Comparison of ENCODE assay signal across 8 cellular contexts in the genomic region with DNA sequence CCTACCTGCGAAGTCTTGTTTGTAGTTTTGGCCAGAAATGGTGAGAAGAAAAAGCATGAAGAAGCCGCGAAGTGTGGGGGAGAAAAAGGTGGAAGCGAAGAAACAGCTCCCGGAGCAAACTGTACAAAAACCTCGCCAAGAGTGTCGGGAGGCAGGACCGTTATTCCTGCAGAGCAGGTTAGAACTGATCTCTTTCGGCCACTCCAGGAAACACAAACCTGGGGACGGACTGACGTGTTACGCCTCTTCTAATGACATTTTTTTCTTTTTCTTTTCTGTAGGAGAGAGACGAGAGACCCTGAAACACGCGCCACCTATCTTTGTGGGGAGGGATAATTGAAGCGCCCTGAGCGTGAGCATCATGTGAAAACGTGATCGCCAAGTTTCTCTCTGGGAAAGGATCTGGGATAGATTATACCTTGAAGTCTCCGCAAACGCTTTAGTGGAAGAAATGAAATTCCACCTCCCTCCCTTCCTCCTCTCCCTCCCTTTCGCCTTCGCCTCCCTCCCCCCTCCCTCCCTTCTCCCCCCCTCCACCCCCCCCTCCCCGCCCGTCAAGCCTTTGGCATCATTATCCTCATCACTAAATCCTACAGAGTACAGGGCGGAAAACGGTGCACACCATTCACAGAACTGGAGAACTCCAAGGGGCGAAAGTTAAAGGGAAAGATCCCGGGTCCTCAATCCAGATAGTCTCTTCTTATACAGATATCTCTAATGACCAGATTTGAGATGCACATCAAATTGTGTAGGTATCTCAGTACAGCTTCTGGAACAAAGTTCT. TPM values are rescaled to one million over a fixed set of nuclear protein-coding genes. Genes with fewer than 3 reads are reported as not detected.
A peak's percentile ranks its signal among the peaks of the same experiment; 100 is the strongest.
DNase-seq lines count a peak whose midpoint lies in the region; ATAC-seq, FAIRE-seq and TF ChIP-seq lines count a peak whose summit lies in the region.

A gene (minus strand): TSS at position 186 of the 784 bp plus-strand sequence. CDS start 2,769 bp downstream, outside the sequence.

- peak within 1 kb of the TSS; percentile 98 for H3K27ac ChIP-seq in A673 (ENCODE audit: low read depth, low read length, poor library complexity, severe bottlenecking)
- H3K27ac ChIP-seq in OCI-LY1 (ENCODE audit: low read depth, low read length, poor library complexity, severe bottlenecking), result peak within 1 kb of the TSS; percentile 81
- peak within 1 kb of the TSS; percentile 95 for H3K27ac ChIP-seq in K562 (ENCODE audit: extremely low read depth, low read depth, low read length)
- H3K27ac ChIP-seq in sigmoid colon, result peak within 1 kb of the TSS; percentile 81 to 86 (median 86)

- POLR2A ChIA-PET in A673 (lab: Charles Lee; ENCODE audit: low non-redundant PET), result interaction anchor here (0.6 kb wide), 1 partner anchor 852 kb away, joined by 3 read pairs; no protein-coding TSS in a partner anchor
- POLR2A ChIA-PET in K562 (lab: Yijun Ruan, JAX), result interaction anchor here (0.6 to 1.7 kb wide), 20 partner anchors 9 to 1109 kb away, joined by 3 to 6 read pairs (median 3); no protein-coding TSS in a partner anchor

- H3K36me3 ChIP-seq in A673 (ENCODE audit: insufficient read depth, low read length, poor library complexity, severe bottlenecking), result no peaks in the 10 kb centered on the region
- 0 out of 2 replicates have a peak, but pooled peaks cover 1% of the 10 kb centered on the region for H3K36me3 ChIP-seq in OCI-LY1 (ENCODE audit: insufficient read depth, low read length)
- peaks cover 11% of the 10 kb centered on the region; the same call in 1 of the 3 replicates for H3K36me3 ChIP-seq in K562 (ENCODE audit: control insufficient read depth, insufficient read depth, low read length)
- no peaks in the 10 kb centered on the region for H3K36me3 ChIP-seq in sigmoid colon

- TF ChIP-seq POLR2A in K562 (conservative IDR thresholded peaks at IDR 0.05) (peak; percentile 98), sigmoid colon (IDR thresholded peaks at IDR 0.05) (peak in 1 of 2 donors; percentile 6)

- peaks cover 25% of the 10 kb centered on the region for H3K4me1 ChIP-seq in A673 (ENCODE audit: insufficient read depth, low read length, poor library complexity, severe bottlenecking)
- H3K4me1 ChIP-seq in OCI-LY1 (ENCODE audit: insufficient read depth, low read length, severe bottlenecking), result peaks cover 50% of the 10 kb centered on the region
- H3K4me1 ChIP-seq in K562 (replicated peaks in 1 of 2; ENCODE audit: control insufficient read depth in 2 of 2, insufficient read depth in 2 of 2, low read length in 2 of 2), result peaks cover 13 to 19% of the 10 kb centered on the region in 2 experiments
- peaks cover 0 to 43% (median 32%) of the 10 kb centered on the region in 4 donors for H3K4me1 ChIP-seq in sigmoid colon

- TF ChIP-seq CTCF in A673 (conservative IDR thresholded peaks at IDR 0.05; ENCODE audit: low read depth, low read length) (peak; percentile 79), GM12874 (IDR thresholded peaks at IDR 0.05; ENCODE audit: insufficient read depth, low read depth, low read length) (peak; percentile 25; the same call in 1 of the 2 replicates), OCI-LY1 (IDR thresholded peaks at IDR 0.05; ENCODE audit: low read length) (peak; percentile 59), K562 (IDR thresholded peaks at IDR 0.05 in 2 of 3, conservative IDR thresholded peaks at IDR 0.05 in 1 of 3; ENCODE audit: insufficient read depth in 2 of 3, low read depth in 1 of 3, low read length in 3 of 3) (peak; percentile 61 to 81 (median 79)), sigmoid colon (IDR thresholded peaks at IDR 0.05) (peak in 2 of 4 experiments; percentile 18 to 32)

- H3K79me2 ChIP-seq in OCI-LY1 (ENCODE audit: insufficient read depth, low read length), result peaks cover 15% of the 10 kb centered on the region
- H3K79me2 ChIP-seq in K562 (ENCODE audit: control insufficient read depth, insufficient read depth, low read length), result peaks cover 66% of the 10 kb centered on the region

- peak within 1 kb of the TSS; percentile 66 for H3K4me3 ChIP-seq in A673 (ENCODE audit: low read depth, low read length, poor library complexity, severe bottlenecking)
- peak within 1 kb of the TSS; percentile 74 for H3K4me3 ChIP-seq in OCI-LY1 (ENCODE audit: low read depth, low read length, poor library complexity, severe bottlenecking)
- peak within 1 kb of the TSS; percentile 91 for H3K4me3 ChIP-seq in K562
- H3K4me3 ChIP-seq in iPS-18c (ENCODE audit: insufficient read depth, low read depth, low read length), result peak within 1 kb of the TSS; percentile 46; the same call in 1 of the 2 replicates
- peak within 1 kb of the TSS; percentile 56 to 75 (median 63) for H3K4me3 ChIP-seq in sigmoid colon

- H3F3A ChIP-seq in OCI-LY1 (ENCODE audit: insufficient read depth, low read length), result no peaks in the 10 kb centered on the region; the same call in none of the 2 replicates

- intact Hi-C loops in A673 (cut with micrococcal nuclease; ENCODE audit: unreplicated experiment) (loop anchor here (2.0 to 10.0 kb wide), 7 partner anchors 188 to 1795 kb away; a partner anchor contains a TSS), K562 (cut with micrococcal nuclease) (loop anchor here (1.0 to 10.0 kb wide), 8 partner anchors 15 to 525 kb away; no protein-coding TSS in a partner anchor), sigmoid colon (cut with DNase I) (loop anchor here (5.0 to 10.0 kb wide), 2 partner anchors 188 to 415 kb away; a partner anchor contains a TSS)

- H3K9me1 ChIP-seq in K562 (ENCODE audit: control insufficient read depth, insufficient read depth, low read length), result no peaks in the 10 kb centered on the region

- TF ChIP-seq EP300 in K562 (IDR thresholded peaks at IDR 0.05; ENCODE audit: low read length), result peak; percentile 55
- no peak for TF ChIP-seq EP300 in sigmoid colon (IDR thresholded peaks at IDR 0.05)

- CTCF ChIA-PET in A673 (lab: Charles Lee) (interaction anchor here (0.7 kb wide), 1 partner anchor 48 kb away, joined by 3 read pairs; no protein-coding TSS in a partner anchor), K562 (lab: Yijun Ruan, JAX; ENCODE audit: low intra/inter-chr PET ratio) (interaction anchor here (0.7 kb wide), 1 partner anchor 12 kb away, joined by 8 read pairs; no protein-coding TSS in a partner anchor)

- peak; percentile 97 for DNase-seq in A673 (ENCODE audit: low spot score)
- peak; percentile 50 to 93 (median 68) for DNase-seq in K562 (ENCODE audit: extremely low read depth in 1 of 4, low spot score in 3 of 4)
- DNase-seq in sigmoid colon, result peak; percentile 88

- peak; percentile 90 for FAIRE-seq in K562 (lab: Jason Lieb, UNC)

- in situ Hi-C loops in K562 (cut with MboI), result loop anchor here (5.0 kb wide), 1 partner anchor 62 kb away; no protein-coding TSS in a partner anchor

- TF ChIP-seq RAD21 in K562 (CRISPR knock-in tag; conservative IDR thresholded peaks at IDR 0.05 in 1 of 2, IDR thresholded peaks at IDR 0.05 in 1 of 2), result peak; percentile 56 to 61

- H4K20me1 ChIP-seq in OCI-LY1 (ENCODE audit: insufficient read depth, low read length), result no peaks in the 10 kb centered on the region
- H4K20me1 ChIP-seq in K562 (replicated peaks; ENCODE audit: control insufficient read depth, insufficient read depth, low read length), result no peaks in the 10 kb centered on the region

- BruUV-seq in A673 (replicated peaks; lab: Mats Ljungman, UMichigan) (no TSS peak), K562 (replicated peaks; lab: Mats Ljungman, UMichigan) (no TSS peak)

- H3K9me3 ChIP-seq in A673 (ENCODE audit: low read depth, low read length, poor library complexity, severe bottlenecking) (no peaks in the 10 kb centered on the region), OCI-LY1 (ENCODE audit: low read length) (no peaks in the 10 kb centered on the region), K562 (replicated peaks; ENCODE audit: control insufficient read depth, insufficient read depth, low read depth, low read length) (no peaks in the 10 kb centered on the region), iPS-18c (ENCODE audit: control insufficient read depth, insufficient read depth, low read length) (no peaks in the 10 kb centered on the region), sigmoid colon (no peaks in the 10 kb centered on the region)

- no peaks in the 10 kb centered on the region for H3K27me3 ChIP-seq in A673 (replicated peaks; ENCODE audit: insufficient read depth, low read depth, low read length, poor library complexity)
- no peaks in the 10 kb centered on the region for H3K27me3 ChIP-seq in OCI-LY1 (ENCODE audit: insufficient read depth, low read length)
- H3K27me3 ChIP-seq in K562 (ENCODE audit: control insufficient read depth in 2 of 2, insufficient read depth in 2 of 2, low read length in 2 of 2), result no peaks in the 10 kb centered on the region
- H3K27me3 ChIP-seq in sigmoid colon, result peaks cover 32 to 99% (median 59%) of the 10 kb centered on the region in 3 donors

- WGBS in K562 (ENCODE audit: insufficient coverage, low coverage, missing lambda C conversion rate), result under 1% methylated on average over 21 of the region's 29 CpGs
- WGBS in sigmoid colon, 2 donors, result 4 to 6% methylated on average over 29 of the region's 29 CpGs

- H2AFZ ChIP-seq in OCI-LY1 (ENCODE audit: low read length) (no peak within 1 kb of the TSS), K562 (ENCODE audit: low read depth, low read length) (peak within 1 kb of the TSS; percentile 51)

- H3K9me2 ChIP-seq in OCI-LY1 (ENCODE audit: low read depth, low read length), result no peaks in the 10 kb centered on the region

- peak; percentile 58 for ATAC-seq in K562
- no peak for ATAC-seq in HG03045 (IDR thresholded peaks at IDR 0.05; ENCODE audit: unreplicated experiment)
- ATAC-seq in HG02840 (IDR thresholded peaks at IDR 0.05; ENCODE audit: low FRiP score, unreplicated experiment), result no peak

- H3K9ac ChIP-seq in OCI-LY1 (ENCODE audit: low read length) (peak within 1 kb of the TSS; percentile 87), K562 (ENCODE audit: insufficient read depth in 1 of 2, low read depth in 2 of 2, low read length in 2 of 2) (peak within 1 kb of the TSS; percentile 86 to 96)

- peak within 1 kb of the TSS; percentile 72 for H3K4me2 ChIP-seq in OCI-LY1 (ENCODE audit: low read length)
- H3K4me2 ChIP-seq in K562 (ENCODE audit: insufficient read depth, low read length), result peak within 1 kb of the TSS; percentile 92

RNA-seq across cellular contexts. Expression of the gene that starts here (rescaled TPM):
- total RNA-seq in A673 (2021) (146 TPM in 2 replicates), K562 (2014; rRNA removed) (65.0 and 72.3 TPM in 2 replicates), K562 (2014; rRNA removed; fragmentation: Illumina TruSeq; extraction: Trizol) (87.9 and 96.2 TPM in 2 replicates), K562 (2015; rRNA removed; fragmentation: Illumina TruSeq; extraction: Trizol) (82.2 and 85.8 TPM in 2 replicates), K562 (2021) (101 and 113 TPM in 2 replicates), sigmoid colon (10 to 100 TPM; 51.0 to 70.6 (median 61.3) TPM)
- 342 and 614 TPM in 2 replicates for total RNA-seq in K562 (2011; cell fraction: chromatin; rRNA removed; ENCODE audit: low replicate concordance)
- total RNA-seq in K562 (2011; cell fraction: nucleolus; rRNA removed), result 113 and 153 TPM in 2 replicates
- total RNA-seq in K562 (2011; cell fraction: nucleoplasm; rRNA removed), result 327 and 692 TPM in 2 replicates
- polyA plus RNA-seq in K562 (2011; rRNA removed) (66.9 and 73.3 TPM in 2 replicates), K562 (2014; fragmentation: Illumina TruSeq; extraction: Trizol) (52.2 and 57.2 TPM in 2 replicates), K562 (2014; fragmentation: Nextera tagmentation; extraction: Ambion mirVana) (10 to 100 TPM; 15.1 to 30.1 TPM), K562 (2014; rRNA removed) (46.5 and 50.2 TPM in 2 replicates), sigmoid colon (10 to 100 TPM in 2 of 3 donors, 1 to 10 TPM in 1; 8.1 to 19.8 (median 17.6) TPM)
- 37.5 and 39.9 TPM in 2 replicates for polyA plus RNA-seq in K562 (2011; cell fraction: cytosol; rRNA removed)
- 143 and 148 TPM in 2 replicates for polyA plus RNA-seq in K562 (2011; cell fraction: nucleus; rRNA removed)
- 33.6 and 40.1 TPM in 2 replicates for polyA plus RNA-seq in K562 (2012)
- polyA minus RNA-seq in K562 (2011; rRNA and poly(A)+ RNA removed), result 369 and 399 TPM in 2 replicates
- polyA minus RNA-seq in K562 (2011; cell fraction: cytosol; rRNA and poly(A)+ RNA removed), result 41.4 and 51.2 TPM in 2 replicates
- polyA minus RNA-seq in K562 (2011; cell fraction: nucleus; rRNA and poly(A)+ RNA removed), result 431 and 576 TPM in 2 replicates
